Comparison of ENCODE assay signal across 1 cellular context in genomic region chr3:9810357-9810726, GRCh38.
TF ChIP-seq lines count a peak whose summit lies in the region.

No MANE protein-coding gene starts in this region.

TF ChIP-seq in GM12878, 131 proteins besides CTCF, POLR2A, EP300 and RAD21:
- TF ChIP-seq NFYA (IDR thresholded peaks at IDR 0.05; ENCODE audit: borderline replicate concordance, low read depth, low read length) (no peak), POLR2AphosphoS5 (IDR thresholded peaks at IDR 0.05; ENCODE audit: low read length) (peak; percentile 9; the same call in 1 of the 2 replicates)
